ENCODE assay signal across 8 cellular contexts in genomic region chr3:187012609-187013051, GRCh38.
DNase-seq lines count a peak whose midpoint lies in the region; ATAC-seq and TF ChIP-seq lines count a peak whose summit lies in the region.

No MANE protein-coding gene starts in this region.

- TF ChIP-seq CTCF in esophagus squamous epithelium (IDR thresholded peaks at IDR 0.05) (no peak), body of pancreas (IDR thresholded peaks at IDR 0.05) (no peak)

- peak; percentile 82 for ATAC-seq in activated CD4-positive, alpha-beta T cell treated with anti-CD3 and anti-CD28 coated beads for 36 hours
- ATAC-seq in body of pancreas (no peak), HG02623 (IDR thresholded peaks at IDR 0.05; ENCODE audit: unreplicated experiment) (no peak)

- H3K27me3 Mint-ChIP-seq in activated CD4-positive, alpha-beta T cell treated with anti-CD3 and anti-CD28 coated beads for 36 hours = no peaks in the 10 kb centered on the region

- H3K27ac Mint-ChIP-seq in activated CD4-positive, alpha-beta T cell treated with anti-CD3 and anti-CD28 coated beads for 36 hours = peak overlapping the region; percentile 85

- H3K36me3 Mint-ChIP-seq in activated CD4-positive, alpha-beta T cell treated with anti-CD3 and anti-CD28 coated beads for 36 hours (ENCODE audit: low read depth) = peaks cover 37% of the 10 kb centered on the region

- CTCF ChIA-PET in activated CD4-positive, alpha-beta T cell treated with anti-CD3 and anti-CD28 coated beads for 36 hours (lab: Charles Lee) = no interaction called here

- TF ChIP-seq POLR2A in GM19193 (IDR thresholded peaks at IDR 0.05; ENCODE audit: extremely low read depth, insufficient read depth, insufficient read length) (peak; percentile 35), esophagus squamous epithelium (IDR thresholded peaks at IDR 0.05) (no peak), body of pancreas (IDR thresholded peaks at IDR 0.05) (no peak)

- peak overlapping the region in 1 of 4 donors; percentile 19 for H3K4me3 ChIP-seq in esophagus squamous epithelium
- H3K4me3 ChIP-seq in body of pancreas = no peak overlapping the region

- DNase-seq in activated CD4-positive, alpha-beta T cell treated with anti-CD3 and anti-CD28 coated beads for 36 hours = peak; percentile 76
- DNase-seq in esophagus squamous epithelium (lab: John Stamatoyannopoulos, UW) (no peak), body of pancreas (no peak), NCI-H446 (lab: John Stamatoyannopoulos, UW) (no peak), cerebellum (ENCODE audit: low spot score) (no peak)
- peak; percentile 44 for DNase-seq in stimulated activated CD4-positive, alpha-beta T cell treated with anti-CD3 and anti-CD28 coated beads, Interleukin-1b, Interleukin-23, amount 100 ng/mL, for 48 hours

- POLR2A ChIA-PET in activated CD4-positive, alpha-beta T cell treated with anti-CD3 and anti-CD28 coated beads for 36 hours (lab: Charles Lee) = no interaction called here

- peaks cover 7% of the 10 kb centered on the region for H3K9me3 Mint-ChIP-seq in activated CD4-positive, alpha-beta T cell treated with anti-CD3 and anti-CD28 coated beads for 36 hours (ENCODE audit: low read depth)

- peaks cover 4 to 28% (median 7%) of the 10 kb centered on the region in 3 donors for H3K4me1 ChIP-seq in esophagus squamous epithelium
- no peaks in the 10 kb centered on the region for H3K4me1 ChIP-seq in body of pancreas

- peaks cover 50% of the 10 kb centered on the region for H3K4me1 Mint-ChIP-seq in activated CD4-positive, alpha-beta T cell treated with anti-CD3 and anti-CD28 coated beads for 36 hours

- H3K27me3 ChIP-seq in esophagus squamous epithelium (no peaks in the 10 kb centered on the region), body of pancreas (no peaks in the 10 kb centered on the region)

- H3K36me3 ChIP-seq in esophagus squamous epithelium (no peaks in the 10 kb centered on the region), body of pancreas (replicated peaks in 1 of 2; ENCODE audit: insufficient read depth in 1 of 2, low read depth in 2 of 2) (no peaks in the 10 kb centered on the region)

- intact Hi-C loops in activated CD4-positive, alpha-beta T cell treated with anti-CD3 and anti-CD28 coated beads for 36 hours (cut with DNase I, micrococcal nuclease) = no loop called here
- intact Hi-C loops in esophagus squamous epithelium (cut with DNase I) (no loop called here), body of pancreas (cut with DNase I) (no loop called here)

- H3K4me3 Mint-ChIP-seq in activated CD4-positive, alpha-beta T cell treated with anti-CD3 and anti-CD28 coated beads for 36 hours = peak overlapping the region; percentile 42

- no peaks in the 10 kb centered on the region for H3K9me3 ChIP-seq in esophagus squamous epithelium
- no peaks in the 10 kb centered on the region for H3K9me3 ChIP-seq in body of pancreas

- WGBS in esophagus squamous epithelium, 2 donors = 32 to 80% methylated on average over 1 to 5 of the region's 7 CpGs
- WGBS in body of pancreas, 2 donors = 34 to 65% methylated on average over 7 of the region's 7 CpGs

- peak overlapping the region in 3 of 4 donors; percentile 45 to 79 (median 48) for H3K27ac ChIP-seq in esophagus squamous epithelium
- H3K27ac ChIP-seq in body of pancreas = peak overlapping the region in 1 of 4 donors; percentile 54

Comparison
In these comparisons a context has a peak if more than half of its experiments do, and no peak if none do; other contexts are left out.
1. DNase-seq: peak in activated CD4-positive, alpha-beta T cell treated with anti-CD3 and anti-CD28 coated beads for 36 hours (single experiment) and stimulated activated CD4-positive, alpha-beta T cell treated with anti-CD3 and anti-CD28 coated beads, Interleukin-1b, Interleukin-23, amount 100 ng/mL, for 48 hours (single experiment); none in esophagus squamous epithelium (single experiment), body of pancreas (0 of 4), NCI-H446 (0 of 2) and cerebellum (single experiment).